In genomic region chr15:40555876-40556275, GRCh38 we compare ENCODE assay signal across 29 cellular contexts. TPM values are rescaled to one million over a fixed set of nuclear protein-coding genes. Genes with fewer than 3 reads are reported as not detected.
"Had no signal": no experiment of that assay in that cellular context is flagged by ENCODE, and none has a peak within 500 bp of the region (broad histone marks: within the 10 kb centered on the region; RNA-seq: fewer than 3 reads in every experiment).

No MANE protein-coding gene starts in this region.

- H3K4me1 ChIP-seq: ascending aorta had no signal

- DNase-seq: activated CD4-positive, alpha-beta T cell treated with anti-CD3 and anti-CD28 coated beads for 48 hours; activated CD4-positive, alpha-beta T cell treated with anti-CD3 and anti-CD28 coated beads, Interleukin-2, amount 50 U/mL, for 4 hours; activated CD8-positive, alpha-beta T cell treated with anti-CD3 and anti-CD28 coated beads, Interleukin-2, amount 10 ng/mL, durations not matched to agents 7 days and 5 days; activated effector memory CD4-positive, alpha-beta T cell treated with Interleukin-2 at 50 U/mL for 16 hours; activated naive CD4-positive, alpha-beta T cell; activated naive CD8-positive, alpha-beta T cell treated with anti-CD3 and anti-CD28 coated beads, Interleukin-2, amount 50 U/mL, for 24 hours; activated T-cell treated with anti-CD3 and anti-CD28 coated beads, Interleukin-2, amount 50 U/mL, for 24 hours; amniotic stem cell; body of pancreas; central memory CD4-positive, alpha-beta T cell; MV-4-11; NCI-H1092 treated with DMSO at 0.1 percent for 48 hours; NCI-H1436; NCI-H1694 treated with DMSO at 0.1 percent for 48 hours; NCI-H2029 treated with DMSO at 0.1 percent for 48 hours; NCI-H510A treated with DMSO at 0.1 percent for 48 hours; NCI-H69; NK-92 treated with Interleukin-12 subunit alpha and Interleukin-12 subunit beta, amount 100 ng/mL, for 24 hours; OCI-M1; RPMI8226; T-helper 1 cell had no signal

- H3K27ac Mint-ChIP-seq: activated CD8-positive, alpha-beta T cell treated with anti-CD3 and anti-CD28 coated beads, Interleukin-2, amount 10 ng/mL, durations not matched to agents 7 days and 5 days; activated naive CD8-positive, alpha-beta T cell treated with anti-CD3 and anti-CD28 coated beads, Interleukin-2, amount 50 U/mL, for 24 hours; activated T-cell treated with anti-CD3 and anti-CD28 coated beads, Interleukin-2, amount 50 U/mL, for 24 hours; activated T-helper 1 cell treated with anti-CD3 and anti-CD28 coated beads, Interleukin-12 subunit alpha, Interleukin-12 subunit beta, Interleukin-2, Interleukin-4 antibody, amounts not matched to agents 30 ng/mL and 10 ng/mL and 1 ng/mL, durations not matched to agents 14 hours and 24 hours and 36 hours had no signal

- H3K9me3 Mint-ChIP-seq: activated naive CD4-positive, alpha-beta T cell treated with anti-CD3 and anti-CD28 coated beads, Interleukin-2, amount 50 U/mL, for 72 hours; activated naive CD8-positive, alpha-beta T cell treated with anti-CD3 and anti-CD28 coated beads, Interleukin-2, amount 50 U/mL, for 24 hours; activated T-cell treated with anti-CD3 and anti-CD28 coated beads, Interleukin-2, amount 50 U/mL, for 24 hours; activated T-helper 1 cell treated with anti-CD3 and anti-CD28 coated beads, Interleukin-12 subunit alpha, Interleukin-12 subunit beta, Interleukin-2, Interleukin-4 antibody, amounts not matched to agents 30 ng/mL and 10 ng/mL and 1 ng/mL, durations not matched to agents 14 hours and 24 hours and 36 hours had no signal

- FAIRE-seq: bronchial epithelial cell had no signal

- H3K4me3 Mint-ChIP-seq: activated CD8-positive, alpha-beta T cell treated with anti-CD3 and anti-CD28 coated beads, Interleukin-2, amount 10 ng/mL, durations not matched to agents 7 days and 5 days; activated naive CD8-positive, alpha-beta T cell treated with anti-CD3 and anti-CD28 coated beads, Interleukin-2, amount 50 U/mL, for 24 hours; activated T-cell treated with anti-CD3 and anti-CD28 coated beads, Interleukin-2, amount 50 U/mL, for 24 hours; activated T-helper 1 cell treated with anti-CD3 and anti-CD28 coated beads, Interleukin-12 subunit alpha, Interleukin-12 subunit beta, Interleukin-2, Interleukin-4 antibody, amounts not matched to agents 30 ng/mL and 10 ng/mL and 1 ng/mL, durations not matched to agents 14 hours and 24 hours and 36 hours had no signal

- H3K27me3 Mint-ChIP-seq: activated naive CD8-positive, alpha-beta T cell treated with anti-CD3 and anti-CD28 coated beads, Interleukin-2, amount 50 U/mL, for 24 hours; activated T-cell treated with anti-CD3 and anti-CD28 coated beads, Interleukin-2, amount 50 U/mL, for 24 hours had no signal

- H3K9me3 ChIP-seq: ascending aorta, body of pancreas had no signal

- H3K4me3 ChIP-seq: ascending aorta, body of pancreas, SK-N-MC had no signal

- H3K27ac ChIP-seq: ascending aorta, body of pancreas, SK-N-MC, VCaP had no signal

- H3K27me3 ChIP-seq: ascending aorta, body of pancreas had no signal

- ATAC-seq: activated CD8-positive, alpha-beta T cell treated with anti-CD3 and anti-CD28 coated beads, Interleukin-2, amount 10 ng/mL, durations not matched to agents 7 days and 5 days; activated naive CD4-positive, alpha-beta T cell treated with anti-CD3 and anti-CD28 coated beads, Interleukin-2, amount 50 U/mL, for 72 hours; activated naive CD8-positive, alpha-beta T cell treated with anti-CD3 and anti-CD28 coated beads, Interleukin-2, amount 50 U/mL, for 24 hours; body of pancreas; Panc1; Right ventricle myocardium inferior had no signal

RNA-seq across cellular contexts. Expression of gene KNL1, which starts 38.2 kb away (rescaled TPM):
- total RNA-seq: ascending aorta, body of pancreas had no signal
